ENCODE assay signal across 10 cellular contexts in the genomic region with DNA sequence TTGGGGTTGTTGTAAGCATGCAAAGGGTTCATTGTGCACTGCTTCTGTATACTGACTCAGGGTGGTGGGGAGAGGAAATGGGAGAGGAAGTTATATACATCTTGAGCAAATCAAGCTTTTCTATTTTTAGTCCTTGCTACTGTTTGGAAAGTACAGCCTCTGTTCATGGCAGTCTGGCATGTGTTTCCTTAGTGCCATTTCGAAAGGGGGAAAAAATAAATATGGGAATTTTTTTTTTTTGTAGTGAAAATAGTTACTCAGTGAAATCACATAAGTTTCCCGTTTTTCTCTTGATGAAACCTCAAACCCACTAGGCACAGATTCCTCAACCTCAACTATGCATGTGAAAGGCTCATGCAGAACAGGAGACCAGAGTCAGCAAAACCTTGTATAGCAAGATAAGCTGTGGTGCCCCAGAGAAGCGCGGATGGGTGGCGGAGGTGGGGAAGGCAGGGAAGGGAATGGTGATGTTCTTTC.
A peak's percentile ranks its signal among the peaks of the same experiment; 100 is the strongest.
DNase-seq lines count a peak whose midpoint lies in the region; ATAC-seq and TF ChIP-seq lines count a peak whose summit lies in the region.
"Had no signal": no experiment of that assay in that cellular context is flagged by ENCODE, and none has a peak within 500 bp of the region (broad histone marks: within the 10 kb centered on the region; RNA-seq: fewer than 3 reads in every experiment).

No MANE protein-coding gene starts in this region.

- in situ Hi-C loops in SK-MEL-5 (cut with HindIII; ENCODE audit: low pct_unique_long_range_greater_than_20kb, low sequenced_read_pairs) = no loop called here

- peak overlapping the region; percentile 88 for H3K27ac Mint-ChIP-seq in osteocyte (ENCODE audit: unreplicated experiment)

- peaks cover 26% of the 10 kb centered on the region for H3K9me3 Mint-ChIP-seq in osteocyte (ENCODE audit: unreplicated experiment)

- no peak for TF ChIP-seq CTCF in foreskin fibroblast (IDR thresholded peaks at IDR 0.05; ENCODE audit: low read depth, low read length)
- TF ChIP-seq CTCF in osteocyte (IDR thresholded peaks at IDR 0.05) = no peak

- ATAC-seq in GM19035 (IDR thresholded peaks at IDR 0.05; ENCODE audit: unreplicated experiment) = no peak
- ATAC-seq: GM12878, PC-3 had no signal

- peak overlapping the region; percentile 51 for H3K4me3 Mint-ChIP-seq in osteocyte (ENCODE audit: unreplicated experiment)

- DNase-seq in EL = peak; percentile 91
- DNase-seq in SK-MEL-5 (ENCODE audit: low read depth, low spot score) = peak; percentile 59
- DNase-seq in foreskin fibroblast = peak; percentile 83 to 87
- no peak for DNase-seq in osteocyte (ENCODE audit: extremely low spot score, unreplicated experiment)
- DNase-seq in NCI-H526 treated with DMSO at 0.1 percent for 48 hours (lab: John Stamatoyannopoulos, UW) = no peak
- DNase-seq in middle frontal gyrus (ENCODE audit: extremely low spot score, low spot score) = no peak
- DNase-seq in activated CD4-positive, alpha-beta T cell treated with anti-CD3 and anti-CD28 coated beads for 1 hour = no peak
- DNase-seq: PC-3 had no signal

- peaks cover 25% of the 10 kb centered on the region for H3K36me3 Mint-ChIP-seq in osteocyte (ENCODE audit: unreplicated experiment)

- no peaks in the 10 kb centered on the region for H3K27me3 Mint-ChIP-seq in osteocyte (ENCODE audit: unreplicated experiment)

- peaks cover 53% of the 10 kb centered on the region for H3K4me1 Mint-ChIP-seq in osteocyte (ENCODE audit: unreplicated experiment)

- H3K4me3 ChIP-seq in foreskin fibroblast (ENCODE audit: low read depth in 1 of 2, low read length in 2 of 2) = no peak overlapping the region
- H3K4me3 ChIP-seq: GM12878 had no signal

Comparison
In these comparisons a context has a peak if more than half of its experiments do, and no peak if none do; other contexts are left out.
1. DNase-seq: peak in EL (single experiment), SK-MEL-5 (single experiment) and foreskin fibroblast (2 of 2); none in osteocyte (single experiment), NCI-H526 treated with DMSO at 0.1 percent for 48 hours (single experiment), middle frontal gyrus (single experiment) and activated CD4-positive, alpha-beta T cell treated with anti-CD3 and anti-CD28 coated beads for 1 hour (single experiment).